13 cellular contexts compared by ENCODE assay signal in genomic region chr7:106757846-106758245, GRCh38.
A peak's percentile ranks its signal among the peaks of the same experiment; 100 is the strongest.
DNase-seq lines count a peak whose midpoint lies in the region; ATAC-seq and TF ChIP-seq lines count a peak whose summit lies in the region.
"Had no signal": no experiment of that assay in that cellular context is flagged by ENCODE, and none has a peak within 500 bp of the region (broad histone marks: within the 10 kb centered on the region; RNA-seq: fewer than 3 reads in every experiment).

No MANE protein-coding gene starts in this region.

- no peak for TF ChIP-seq EP300 in transverse colon (IDR thresholded peaks at IDR 0.05; ENCODE audit: low read depth)

- H3K27ac ChIP-seq in heart left ventricle (no peak overlapping the region), transverse colon (no peak overlapping the region)
- H3K27ac ChIP-seq: Peyer's patch had no signal

- 52 to 66% (median 54%) methylated on average over 2 of the region's 2 CpGs for WGBS in heart left ventricle, 4 donors
- WGBS in transverse colon (ENCODE audit: low coverage in 1 of 2), 2 donors = 41 to 53% methylated on average over 2 of the region's 2 CpGs

- peaks cover 5% of the 10 kb centered on the region for H3K4me1 Mint-ChIP-seq in osteocyte (ENCODE audit: unreplicated experiment)

- H3K27ac Mint-ChIP-seq in osteocyte (ENCODE audit: unreplicated experiment) = no peak overlapping the region

- H3K4me1 ChIP-seq in heart left ventricle (peaks cover 0 to 2% (median 0%) of the 10 kb centered on the region in 12 donors), transverse colon (peaks cover 0 to under 1% (median 0%) of the 10 kb centered on the region in 4 donors)
- H3K4me1 ChIP-seq: Peyer's patch had no signal

- peak in 1 of 4 donors; percentile 15 for ATAC-seq in heart left ventricle
- ATAC-seq in Right ventricle myocardium inferior = no peak
- ATAC-seq in GM21381 (IDR thresholded peaks at IDR 0.05; ENCODE audit: unreplicated experiment) = no peak

- in situ Hi-C loops in transverse colon (cut with MboI; ENCODE audit: low pct_ligation_motif_present in 1 of 4, low pct_unique_long_range_greater_than_20kb in 1 of 4, low sequenced_read_pairs in 3 of 4) = no loop called here

- H3K4me3 Mint-ChIP-seq in osteocyte (ENCODE audit: unreplicated experiment) = no peak overlapping the region

- intact Hi-C loops in heart left ventricle (cut with DNase I) = no loop called here
- intact Hi-C loops in Right ventricle myocardium inferior (cut with DNase I) = no loop called here
- intact Hi-C loops in transverse colon (cut with DNase I; ENCODE audit: low total_unique reads) = no loop called here

- H3K4me3 ChIP-seq in heart left ventricle (no peak overlapping the region), transverse colon (no peak overlapping the region)
- H3K4me3 ChIP-seq: Peyer's patch had no signal

- H3K9me3 ChIP-seq in heart left ventricle (peaks cover 0 to 5% (median 0%) of the 10 kb centered on the region in 12 donors), transverse colon (no peaks in the 10 kb centered on the region)
- H3K9me3 ChIP-seq: Peyer's patch had no signal

- no peaks in the 10 kb centered on the region for H3K36me3 Mint-ChIP-seq in osteocyte (ENCODE audit: unreplicated experiment)

- H3K36me3 ChIP-seq in heart left ventricle (no peaks in the 10 kb centered on the region), transverse colon (no peaks in the 10 kb centered on the region)
- H3K36me3 ChIP-seq: Peyer's patch had no signal

- H3K9me3 Mint-ChIP-seq in osteocyte (ENCODE audit: unreplicated experiment) = no peaks in the 10 kb centered on the region

- no peak for TF ChIP-seq POLR2A in heart left ventricle (IDR thresholded peaks at IDR 0.05)
- TF ChIP-seq POLR2A in transverse colon (IDR thresholded peaks at IDR 0.05) = no peak

- H3K27me3 ChIP-seq in heart left ventricle (no peaks in the 10 kb centered on the region), transverse colon (no peaks in the 10 kb centered on the region)
- H3K27me3 ChIP-seq: Peyer's patch had no signal

- H3K27me3 Mint-ChIP-seq in osteocyte (ENCODE audit: unreplicated experiment) = no peaks in the 10 kb centered on the region

- TF ChIP-seq CTCF in heart left ventricle (IDR thresholded peaks at IDR 0.05) (no peak), transverse colon (IDR thresholded peaks at IDR 0.05) (no peak), osteocyte (IDR thresholded peaks at IDR 0.05) (no peak)

- peak; percentile 24 to 60 (median 39) for DNase-seq in heart left ventricle
- no peak for DNase-seq in Right ventricle myocardium inferior (ENCODE audit: missing footprints)
- peak; percentile 85 for DNase-seq in NCI-H69 (lab: John Stamatoyannopoulos, UW)
- peak; percentile 71 for DNase-seq in fibroblast of peridontal ligament (ENCODE audit: extremely low read depth)
- peak; percentile 38 for DNase-seq in transverse colon
- no peak for DNase-seq in NCI-H2227 (lab: John Stamatoyannopoulos, UW; ENCODE audit: unreplicated experiment)
- no peak for DNase-seq in osteocyte (ENCODE audit: extremely low spot score, unreplicated experiment)
- DNase-seq: activated CD4-positive, CD25-positive, alpha-beta regulatory T cell treated with anti-CD3 and anti-CD28 coated beads, Interleukin-2, amount 50 U/mL, for 72 hours; activated naive CD4-positive, alpha-beta T cell; effector memory CD4-positive, alpha-beta T cell; occipital lobe; Peyer's patch had no signal

Comparison
In these comparisons a context has a peak if more than half of its experiments do, and no peak if none do; other contexts are left out.
1. DNase-seq: peak in heart left ventricle (5 of 5), NCI-H69 (single experiment), fibroblast of peridontal ligament (single experiment) and transverse colon (single experiment); none in Right ventricle myocardium inferior (single experiment), NCI-H2227 (single experiment) and osteocyte (single experiment).